Comparison of ENCODE assay signal across 16 cellular contexts in genomic region chr11:76030973-76031590, GRCh38.
DNase-seq lines count a peak whose midpoint lies in the region; ATAC-seq and TF ChIP-seq lines count a peak whose summit lies in the region.
"Had no signal": no experiment of that assay in that cellular context is flagged by ENCODE, and none has a peak within 500 bp of the region (broad histone marks: within the 10 kb centered on the region; RNA-seq: fewer than 3 reads in every experiment).

No MANE protein-coding gene starts in this region.

- H3K27me3 ChIP-seq in PC-3 (ENCODE audit: low read length) (no peaks in the 10 kb centered on the region), mesendoderm (ENCODE audit: insufficient read depth, low read length, poor library complexity) (no peaks in the 10 kb centered on the region)
- H3K27me3 ChIP-seq: BLaER1, gastroesophageal sphincter had no signal

- H3K4me2 ChIP-seq in PC-3 (ENCODE audit: low read length) (peak overlapping the region; percentile 75), mesendoderm (ENCODE audit: low read length) (no peak overlapping the region)
- H3K4me2 ChIP-seq: BLaER1 had no signal

- H3K27me3 Mint-ChIP-seq in Calu3 (ENCODE audit: unreplicated experiment), result no peaks in the 10 kb centered on the region
- no peaks in the 10 kb centered on the region for H3K27me3 Mint-ChIP-seq in activated T-cell treated with anti-CD3 and anti-CD28 coated beads, Interleukin-2, amount 50 U/mL, for 72 hours (ENCODE audit: low read depth)

- H2AFZ ChIP-seq in PC-3 (ENCODE audit: low read length), result no peak overlapping the region

- H2AK5ac ChIP-seq in mesendoderm (ENCODE audit: low read length), result no peak overlapping the region

- no peaks in the 10 kb centered on the region for H4K20me1 ChIP-seq in PC-3 (ENCODE audit: low read length)
- H4K20me1 ChIP-seq: BLaER1 had no signal

- DNase-seq in Calu3, result peak; percentile 2
- DNase-seq in PC-3, result peak; percentile 60
- DNase-seq in dermis microvascular lymphatic vessel endothelial cell (ENCODE audit: low read depth in 2 of 2), result peak; percentile 30 to 73
- peak; percentile 12 for DNase-seq in mesendoderm
- no peak for DNase-seq in activated T-cell treated with anti-CD3 and anti-CD28 coated beads, Interleukin-2, amount 50 U/mL, for 72 hours
- no peak for DNase-seq in NK-92 (lab: John Stamatoyannopoulos, UW; ENCODE audit: unreplicated experiment)
- DNase-seq in stimulated activated CD4-positive, alpha-beta T cell treated with anti-CD3 and anti-CD28 coated beads, Interleukin-1b, Interleukin-23, amount 100 ng/mL, for 48 hours, result no peak
- DNase-seq: activated T-cell treated with anti-CD3 and anti-CD28 coated beads, Interleukin-2, amount 50 U/mL, for 48 hours; H9; NCI-H1436; NCI-H446 treated with DMSO at 0.1 percent for 48 hours; T-helper 2 cell had no signal

- H3K9ac ChIP-seq in PC-3 (ENCODE audit: low read length) (peak overlapping the region; percentile 82), mesendoderm (ENCODE audit: low read length) (no peak overlapping the region)
- H3K9ac ChIP-seq: BLaER1 had no signal

- no peak overlapping the region for H3K56ac ChIP-seq in mesendoderm (ENCODE audit: low read length)

- H4K5ac ChIP-seq in mesendoderm (ENCODE audit: low read length), result no peak overlapping the region

- peaks cover 7% of the 10 kb centered on the region for H3K36me3 Mint-ChIP-seq in Calu3 (ENCODE audit: insufficient read depth, unreplicated experiment)
- H3K36me3 Mint-ChIP-seq in activated T-cell treated with anti-CD3 and anti-CD28 coated beads, Interleukin-2, amount 50 U/mL, for 72 hours (ENCODE audit: insufficient read depth in 2 of 2), result peaks cover 2% of the 10 kb centered on the region in 2 donors

- CTCF ChIA-PET in Calu3 (lab: Charles Lee) (no interaction called here), PC-3 (lab: Charles Lee) (interaction anchor here (0.5 to 0.6 kb wide), 2 partner anchors 24 to 488 kb away, joined by 3 read pairs; no protein-coding TSS in a partner anchor)

- intact Hi-C loops in Calu3 (cut with micrococcal nuclease; ENCODE audit: unreplicated experiment), result loop anchor here (5.0 kb wide), 1 partner anchor 46 kb away; no protein-coding TSS in a partner anchor
- intact Hi-C loops in PC-3 (cut with micrococcal nuclease), result loop anchor here (1.0 to 5.0 kb wide), 7 partner anchors 22 to 219 kb away; no protein-coding TSS in a partner anchor

- H3K4me3 ChIP-seq in PC-3 (ENCODE audit: low read length), result peak overlapping the region; percentile 41
- no peak overlapping the region for H3K4me3 ChIP-seq in mesendoderm (ENCODE audit: low read length)
- H3K4me3 ChIP-seq: BLaER1, gastroesophageal sphincter, thoracic aorta had no signal

- ATAC-seq in PC-3 (peak; percentile 53), HG03159 (IDR thresholded peaks at IDR 0.05; ENCODE audit: unreplicated experiment) (no peak)
- ATAC-seq in activated T-cell treated with anti-CD3 and anti-CD28 coated beads, Interleukin-2, amount 50 U/mL, for 72 hours (replicated peaks in 1 of 2), result no peak
- ATAC-seq: gastroesophageal sphincter had no signal

- no peak overlapping the region for H3K23ac ChIP-seq in mesendoderm (ENCODE audit: low read length)

- TSS peak; percentile 20 for BruUV-seq in Calu3 (replicated peaks; lab: Mats Ljungman, UMichigan)
- BruUV-seq in PC-3 (replicated peaks; lab: Mats Ljungman, UMichigan), result TSS peak; percentile 74

- no CpG with 5 or more reads among the region's 1 CpG for WGBS in mesendoderm (ENCODE audit: extremely low coverage, insufficient coverage, low lambda C conversion rate)

- H3K4ac ChIP-seq in mesendoderm (ENCODE audit: low read depth, low read length), result no peak overlapping the region

- H3K27ac ChIP-seq in PC-3 (ENCODE audit: low read length), result peak overlapping the region; percentile 97
- H3K27ac ChIP-seq in mesendoderm (ENCODE audit: low read depth, low read length), result no peak overlapping the region
- H3K27ac ChIP-seq: BLaER1, gastroesophageal sphincter, thoracic aorta had no signal

- no peaks in the 10 kb centered on the region for H3K9me2 ChIP-seq in PC-3 (replicated peaks; ENCODE audit: low read length)

- no peak overlapping the region for H2BK15ac ChIP-seq in mesendoderm (replicated peaks; ENCODE audit: low read depth)

- peak overlapping the region; percentile 76 for H3K27ac Mint-ChIP-seq in Calu3 (ENCODE audit: unreplicated experiment)
- H3K27ac Mint-ChIP-seq in activated T-cell treated with anti-CD3 and anti-CD28 coated beads, Interleukin-2, amount 50 U/mL, for 72 hours, result no peak overlapping the region
- H3K27ac Mint-ChIP-seq: H9 had no signal

- no peaks in the 10 kb centered on the region for H3K9me3 Mint-ChIP-seq in Calu3 (ENCODE audit: low read depth, unreplicated experiment)
- no peaks in the 10 kb centered on the region for H3K9me3 Mint-ChIP-seq in activated T-cell treated with anti-CD3 and anti-CD28 coated beads, Interleukin-2, amount 50 U/mL, for 72 hours
- H3K9me3 Mint-ChIP-seq: H9 had no signal

- no peak overlapping the region for H4K8ac ChIP-seq in mesendoderm (ENCODE audit: low read depth, low read length)

- peaks cover 25% of the 10 kb centered on the region for H3F3A ChIP-seq in PC-3 (ENCODE audit: low read length, unreplicated experiment)

- H3K36me3 ChIP-seq in PC-3 (ENCODE audit: low read depth, low read length) (peaks cover 6% of the 10 kb centered on the region), mesendoderm (ENCODE audit: control insufficient read depth, insufficient read depth, low read length) (no peaks in the 10 kb centered on the region)
- H3K36me3 ChIP-seq: gastroesophageal sphincter, thoracic aorta had no signal

- no peak overlapping the region for H2BK120ac ChIP-seq in mesendoderm (ENCODE audit: low read depth, low read length)

- POLR2A ChIA-PET in PC-3 (lab: Charles Lee; ENCODE audit: unreplicated experiment), result interaction anchor here (0.6 kb wide), 1 partner anchor 15 kb away, joined by 4 read pairs; no protein-coding TSS in a partner anchor

- H3K79me1 ChIP-seq in mesendoderm (ENCODE audit: low read length), result no peaks in the 10 kb centered on the region

- peaks cover 58% of the 10 kb centered on the region for H3K4me1 Mint-ChIP-seq in Calu3 (ENCODE audit: low read depth, unreplicated experiment)
- no peaks in the 10 kb centered on the region for H3K4me1 Mint-ChIP-seq in activated T-cell treated with anti-CD3 and anti-CD28 coated beads, Interleukin-2, amount 50 U/mL, for 72 hours (ENCODE audit: low read depth)

- H3K4me3 Mint-ChIP-seq in Calu3 (ENCODE audit: low read depth, unreplicated experiment), result peak overlapping the region; percentile 25
- H3K4me3 Mint-ChIP-seq in activated T-cell treated with anti-CD3 and anti-CD28 coated beads, Interleukin-2, amount 50 U/mL, for 72 hours, result no peak overlapping the region
- H3K4me3 Mint-ChIP-seq: H9 had no signal

- H3K79me2 ChIP-seq in PC-3 (ENCODE audit: low read length) (0 out of 2 replicates have a peak, but pooled peaks cover 9% of the 10 kb centered on the region), mesendoderm (ENCODE audit: control insufficient read depth, insufficient read depth, low read length) (no peaks in the 10 kb centered on the region)

- no peaks in the 10 kb centered on the region for H3K9me3 ChIP-seq in PC-3 (ENCODE audit: low read length)
- H3K9me3 ChIP-seq: gastroesophageal sphincter, thoracic aorta had no signal

- peaks cover 65% of the 10 kb centered on the region for H3K4me1 ChIP-seq in PC-3 (ENCODE audit: insufficient read depth, low read length)
- no peaks in the 10 kb centered on the region for H3K4me1 ChIP-seq in mesendoderm (ENCODE audit: control insufficient read depth, low read depth, low read length)
- H3K4me1 ChIP-seq: BLaER1 had no signal

- TF ChIP-seq CTCF in Calu3 (IDR thresholded peaks at IDR 0.05; ENCODE audit: unreplicated experiment) (no peak), PC-3 (conservative IDR thresholded peaks at IDR 0.05; ENCODE audit: low read depth, low read length) (no peak)

- no peak overlapping the region for H3K18ac ChIP-seq in mesendoderm (ENCODE audit: low read length)

- no peak overlapping the region for H2BK5ac ChIP-seq in mesendoderm (ENCODE audit: low read length)

Comparison
In these comparisons a context has a peak if more than half of its experiments do, and no peak if none do; other contexts are left out.
1. DNase-seq: peak in Calu3 (single experiment), PC-3 (single experiment), dermis microvascular lymphatic vessel endothelial cell (2 of 2) and mesendoderm (single experiment); none in activated T-cell treated with anti-CD3 and anti-CD28 coated beads, Interleukin-2, amount 50 U/mL, for 72 hours (0 of 2), NK-92 (single experiment) and stimulated activated CD4-positive, alpha-beta T cell treated with anti-CD3 and anti-CD28 coated beads, Interleukin-1b, Interleukin-23, amount 100 ng/mL, for 48 hours (single experiment).